1 cellular context compared by ENCODE assay signal in the genomic region with DNA sequence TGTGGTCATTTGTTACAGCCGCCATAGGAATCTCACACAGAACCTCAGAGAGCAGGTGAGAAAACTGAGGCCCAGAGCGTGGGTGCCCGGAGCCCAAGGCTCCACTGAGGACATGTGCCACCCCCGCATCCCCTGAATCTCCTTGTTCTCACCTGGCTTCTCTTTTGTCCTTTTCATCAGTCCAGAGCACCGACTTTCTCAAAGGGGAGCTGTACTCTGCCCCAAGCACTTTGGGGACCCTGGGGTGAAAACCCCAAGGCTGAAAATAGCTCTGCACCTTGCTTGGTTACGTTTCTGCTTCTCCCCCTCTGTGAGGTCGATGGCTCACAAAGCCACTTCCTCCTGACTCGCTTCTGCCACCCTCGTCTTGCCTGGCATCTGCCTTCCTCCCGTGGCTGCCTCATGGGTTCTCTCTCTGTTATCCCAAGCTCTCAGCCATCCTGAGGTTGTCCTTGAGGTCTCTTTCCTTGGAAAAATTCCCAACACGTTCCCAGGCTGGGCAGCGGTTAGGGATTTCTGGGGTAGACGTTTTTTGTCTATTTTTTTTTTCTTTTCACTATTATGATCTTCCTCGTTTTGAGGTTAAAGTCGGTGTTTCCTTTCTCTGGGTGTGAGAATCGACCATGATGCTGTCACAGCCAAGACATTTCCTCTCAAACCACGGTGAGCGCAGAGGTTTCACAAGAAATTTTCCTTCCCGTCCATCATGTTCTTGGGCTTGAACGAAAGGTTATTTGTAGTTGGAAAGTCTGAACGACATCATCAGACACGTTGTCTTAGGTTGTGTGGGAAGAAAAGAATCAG.
A peak's percentile ranks its signal among the peaks of the same experiment; 100 is the strongest.
TF ChIP-seq lines count a peak whose summit lies in the region.

No MANE protein-coding gene starts in this region.

TF ChIP-seq in GM12878, 131 proteins besides CTCF, POLR2A, EP300 and RAD21 (continued from another document):
- TF ChIP-seq, protein P1, sequence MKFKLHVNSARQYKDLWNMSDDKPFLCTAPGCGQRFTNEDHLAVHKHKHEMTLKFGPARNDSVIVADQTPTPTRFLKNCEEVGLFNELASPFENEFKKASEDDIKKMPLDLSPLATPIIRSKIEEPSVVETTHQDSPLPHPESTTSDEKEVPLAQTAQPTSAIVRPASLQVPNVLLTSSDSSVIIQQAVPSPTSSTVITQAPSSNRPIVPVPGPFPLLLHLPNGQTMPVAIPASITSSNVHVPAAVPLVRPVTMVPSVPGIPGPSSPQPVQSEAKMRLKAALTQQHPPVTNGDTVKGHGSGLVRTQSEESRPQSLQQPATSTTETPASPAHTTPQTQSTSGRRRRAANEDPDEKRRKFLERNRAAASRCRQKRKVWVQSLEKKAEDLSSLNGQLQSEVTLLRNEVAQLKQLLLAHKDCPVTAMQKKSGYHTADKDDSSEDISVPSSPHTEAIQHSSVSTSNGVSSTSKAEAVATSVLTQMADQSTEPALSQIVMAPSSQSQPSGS (IDR thresholded peaks at IDR 0.05; ENCODE audit: low read length): peak; percentile 86
- TF ChIP-seq CHD4 (IDR thresholded peaks at IDR 0.05) (no peak), NFIC (IDR thresholded peaks at IDR 0.05; ENCODE audit: low read depth, low read length) (peak; percentile 90), RB1 (IDR thresholded peaks at IDR 0.05; ENCODE audit: borderline replicate concordance) (no peak; the same call in 1 of the 2 replicates), MTA3 (IDR thresholded peaks at IDR 0.05; ENCODE audit: borderline replicate concordance, low read length) (peak; percentile 85), NR2C1 (IDR thresholded peaks at IDR 0.05) (no peak), SRF (IDR thresholded peaks at IDR 0.05; ENCODE audit: low read depth in 2 of 2, low read length in 2 of 2) (no peak), LARP7 (IDR thresholded peaks at IDR 0.05) (0 out of 2 replicates have a peak, but pooled peaks have one; percentile 1), SMAD1 (IDR thresholded peaks at IDR 0.05; ENCODE audit: low read depth, partially characterized antibody) (no peak), BACH1 (IDR thresholded peaks at IDR 0.05; ENCODE audit: borderline replicate concordance) (no peak), TAF1 (IDR thresholded peaks at IDR 0.05; ENCODE audit: borderline replicate concordance, low read depth, low read length) (peak; percentile 20; the same call in 1 of the 2 replicates), IKZF2 (IDR thresholded peaks at IDR 0.05) (peak; percentile 96 to 97), CEBPB (IDR thresholded peaks at IDR 0.05; ENCODE audit: borderline replicate concordance in 1 of 2, low read depth in 2 of 2, low read length in 2 of 2) (no peak; a peak in 2 of 4 replicates), EGR1 (IDR thresholded peaks at IDR 0.05; ENCODE audit: borderline replicate concordance in 1 of 2, low read depth in 2 of 2, low read length in 2 of 2) (peak in 1 of 2 experiments; percentile 79; a peak in 2 of 3 replicates), RCOR1 (conservative IDR thresholded peaks at IDR 0.05; ENCODE audit: low read depth, low read length) (0 out of 2 replicates have a peak, but pooled peaks have one; percentile 86), HDGF (IDR thresholded peaks at IDR 0.05) (no peak; the same call in 1 of the 2 replicates), POLR2AphosphoS5 (IDR thresholded peaks at IDR 0.05; ENCODE audit: low read length) (peak; percentile 35; the same call in 1 of the 2 replicates), EZH2 (IDR thresholded peaks at IDR 0.05; ENCODE audit: borderline replicate concordance, control insufficient read depth, low read depth, low read length) (no peak)
- TF ChIP-seq, protein P2, sequence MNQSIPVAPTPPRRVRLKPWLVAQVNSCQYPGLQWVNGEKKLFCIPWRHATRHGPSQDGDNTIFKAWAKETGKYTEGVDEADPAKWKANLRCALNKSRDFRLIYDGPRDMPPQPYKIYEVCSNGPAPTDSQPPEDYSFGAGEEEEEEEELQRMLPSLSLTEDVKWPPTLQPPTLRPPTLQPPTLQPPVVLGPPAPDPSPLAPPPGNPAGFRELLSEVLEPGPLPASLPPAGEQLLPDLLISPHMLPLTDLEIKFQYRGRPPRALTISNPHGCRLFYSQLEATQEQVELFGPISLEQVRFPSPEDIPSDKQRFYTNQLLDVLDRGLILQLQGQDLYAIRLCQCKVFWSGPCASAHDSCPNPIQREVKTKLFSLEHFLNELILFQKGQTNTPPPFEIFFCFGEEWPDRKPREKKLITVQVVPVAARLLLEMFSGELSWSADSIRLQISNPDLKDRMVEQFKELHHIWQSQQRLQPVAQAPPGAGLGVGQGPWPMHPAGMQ (IDR thresholded peaks at IDR 0.05; ENCODE audit: borderline replicate concordance): no peak
- TF ChIP-seq, protein P3, sequence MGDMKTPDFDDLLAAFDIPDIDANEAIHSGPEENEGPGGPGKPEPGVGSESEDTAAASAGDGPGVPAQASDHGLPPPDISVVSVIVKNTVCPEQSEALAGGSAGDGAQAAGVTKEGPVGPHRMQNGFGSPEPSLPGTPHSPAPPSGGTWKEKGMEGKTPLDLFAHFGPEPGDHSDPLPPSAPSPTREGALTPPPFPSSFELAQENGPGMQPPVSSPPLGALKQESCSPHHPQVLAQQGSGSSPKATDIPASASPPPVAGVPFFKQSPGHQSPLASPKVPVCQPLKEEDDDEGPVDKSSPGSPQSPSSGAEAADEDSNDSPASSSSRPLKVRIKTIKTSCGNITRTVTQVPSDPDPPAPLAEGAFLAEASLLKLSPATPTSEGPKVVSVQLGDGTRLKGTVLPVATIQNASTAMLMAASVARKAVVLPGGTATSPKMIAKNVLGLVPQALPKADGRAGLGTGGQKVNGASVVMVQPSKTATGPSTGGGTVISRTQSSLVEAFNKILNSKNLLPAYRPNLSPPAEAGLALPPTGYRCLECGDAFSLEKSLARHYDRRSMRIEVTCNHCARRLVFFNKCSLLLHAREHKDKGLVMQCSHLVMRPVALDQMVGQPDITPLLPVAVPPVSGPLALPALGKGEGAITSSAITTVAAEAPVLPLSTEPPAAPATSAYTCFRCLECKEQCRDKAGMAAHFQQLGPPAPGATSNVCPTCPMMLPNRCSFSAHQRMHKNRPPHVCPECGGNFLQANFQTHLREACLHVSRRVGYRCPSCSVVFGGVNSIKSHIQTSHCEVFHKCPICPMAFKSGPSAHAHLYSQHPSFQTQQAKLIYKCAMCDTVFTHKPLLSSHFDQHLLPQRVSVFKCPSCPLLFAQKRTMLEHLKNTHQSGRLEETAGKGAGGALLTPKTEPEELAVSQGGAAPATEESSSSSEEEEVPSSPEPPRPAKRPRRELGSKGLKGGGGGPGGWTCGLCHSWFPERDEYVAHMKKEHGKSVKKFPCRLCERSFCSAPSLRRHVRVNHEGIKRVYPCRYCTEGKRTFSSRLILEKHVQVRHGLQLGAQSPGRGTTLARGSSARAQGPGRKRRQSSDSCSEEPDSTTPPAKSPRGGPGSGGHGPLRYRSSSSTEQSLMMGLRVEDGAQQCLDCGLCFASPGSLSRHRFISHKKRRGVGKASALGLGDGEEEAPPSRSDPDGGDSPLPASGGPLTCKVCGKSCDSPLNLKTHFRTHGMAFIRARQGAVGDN (IDR thresholded peaks at IDR 0.05): no peak
- TF ChIP-seq, protein P4, sequence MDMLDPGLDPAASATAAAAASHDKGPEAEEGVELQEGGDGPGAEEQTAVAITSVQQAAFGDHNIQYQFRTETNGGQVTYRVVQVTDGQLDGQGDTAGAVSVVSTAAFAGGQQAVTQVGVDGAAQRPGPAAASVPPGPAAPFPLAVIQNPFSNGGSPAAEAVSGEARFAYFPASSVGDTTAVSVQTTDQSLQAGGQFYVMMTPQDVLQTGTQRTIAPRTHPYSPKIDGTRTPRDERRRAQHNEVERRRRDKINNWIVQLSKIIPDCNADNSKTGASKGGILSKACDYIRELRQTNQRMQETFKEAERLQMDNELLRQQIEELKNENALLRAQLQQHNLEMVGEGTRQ (IDR thresholded peaks at IDR 0.05; ENCODE audit: borderline replicate concordance, low read depth, low read length): no peak
- TF ChIP-seq, protein P5, sequence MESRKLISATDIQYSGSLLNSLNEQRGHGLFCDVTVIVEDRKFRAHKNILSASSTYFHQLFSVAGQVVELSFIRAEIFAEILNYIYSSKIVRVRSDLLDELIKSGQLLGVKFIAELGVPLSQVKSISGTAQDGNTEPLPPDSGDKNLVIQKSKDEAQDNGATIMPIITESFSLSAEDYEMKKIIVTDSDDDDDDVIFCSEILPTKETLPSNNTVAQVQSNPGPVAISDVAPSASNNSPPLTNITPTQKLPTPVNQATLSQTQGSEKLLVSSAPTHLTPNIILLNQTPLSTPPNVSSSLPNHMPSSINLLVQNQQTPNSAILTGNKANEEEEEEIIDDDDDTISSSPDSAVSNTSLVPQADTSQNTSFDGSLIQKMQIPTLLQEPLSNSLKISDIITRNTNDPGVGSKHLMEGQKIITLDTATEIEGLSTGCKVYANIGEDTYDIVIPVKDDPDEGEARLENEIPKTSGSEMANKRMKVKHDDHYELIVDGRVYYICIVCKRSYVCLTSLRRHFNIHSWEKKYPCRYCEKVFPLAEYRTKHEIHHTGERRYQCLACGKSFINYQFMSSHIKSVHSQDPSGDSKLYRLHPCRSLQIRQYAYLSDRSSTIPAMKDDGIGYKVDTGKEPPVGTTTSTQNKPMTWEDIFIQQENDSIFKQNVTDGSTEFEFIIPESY (IDR thresholded peaks at IDR 0.05): no peak
- TF ChIP-seq, protein P6, sequence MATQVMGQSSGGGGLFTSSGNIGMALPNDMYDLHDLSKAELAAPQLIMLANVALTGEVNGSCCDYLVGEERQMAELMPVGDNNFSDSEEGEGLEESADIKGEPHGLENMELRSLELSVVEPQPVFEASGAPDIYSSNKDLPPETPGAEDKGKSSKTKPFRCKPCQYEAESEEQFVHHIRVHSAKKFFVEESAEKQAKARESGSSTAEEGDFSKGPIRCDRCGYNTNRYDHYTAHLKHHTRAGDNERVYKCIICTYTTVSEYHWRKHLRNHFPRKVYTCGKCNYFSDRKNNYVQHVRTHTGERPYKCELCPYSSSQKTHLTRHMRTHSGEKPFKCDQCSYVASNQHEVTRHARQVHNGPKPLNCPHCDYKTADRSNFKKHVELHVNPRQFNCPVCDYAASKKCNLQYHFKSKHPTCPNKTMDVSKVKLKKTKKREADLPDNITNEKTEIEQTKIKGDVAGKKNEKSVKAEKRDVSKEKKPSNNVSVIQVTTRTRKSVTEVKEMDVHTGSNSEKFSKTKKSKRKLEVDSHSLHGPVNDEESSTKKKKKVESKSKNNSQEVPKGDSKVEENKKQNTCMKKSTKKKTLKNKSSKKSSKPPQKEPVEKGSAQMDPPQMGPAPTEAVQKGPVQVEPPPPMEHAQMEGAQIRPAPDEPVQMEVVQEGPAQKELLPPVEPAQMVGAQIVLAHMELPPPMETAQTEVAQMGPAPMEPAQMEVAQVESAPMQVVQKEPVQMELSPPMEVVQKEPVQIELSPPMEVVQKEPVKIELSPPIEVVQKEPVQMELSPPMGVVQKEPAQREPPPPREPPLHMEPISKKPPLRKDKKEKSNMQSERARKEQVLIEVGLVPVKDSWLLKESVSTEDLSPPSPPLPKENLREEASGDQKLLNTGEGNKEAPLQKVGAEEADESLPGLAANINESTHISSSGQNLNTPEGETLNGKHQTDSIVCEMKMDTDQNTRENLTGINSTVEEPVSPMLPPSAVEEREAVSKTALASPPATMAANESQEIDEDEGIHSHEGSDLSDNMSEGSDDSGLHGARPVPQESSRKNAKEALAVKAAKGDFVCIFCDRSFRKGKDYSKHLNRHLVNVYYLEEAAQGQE (IDR thresholded peaks at IDR 0.05; ENCODE audit: low read depth, low read length): no peak
